In genomic region chr11:116861539-116861938, GRCh38 we compare ENCODE assay signal across 1 cellular context.
TF ChIP-seq lines count a peak whose summit lies in the region.

No MANE protein-coding gene starts in this region.

TF ChIP-seq in SK-N-SH, 30 proteins besides CTCF, POLR2A, EP300 and RAD21 (continued from another document):
- no peak for TF ChIP-seq RFX5 (IDR thresholded peaks at IDR 0.05; ENCODE audit: low read length)
- TF ChIP-seq RCOR1 (IDR thresholded peaks at IDR 0.05; ENCODE audit: low read length): no peak
- TF ChIP-seq IRF3 (IDR thresholded peaks at IDR 0.05; ENCODE audit: low read depth, low read length): no peak
- TF ChIP-seq, protein P1, sequence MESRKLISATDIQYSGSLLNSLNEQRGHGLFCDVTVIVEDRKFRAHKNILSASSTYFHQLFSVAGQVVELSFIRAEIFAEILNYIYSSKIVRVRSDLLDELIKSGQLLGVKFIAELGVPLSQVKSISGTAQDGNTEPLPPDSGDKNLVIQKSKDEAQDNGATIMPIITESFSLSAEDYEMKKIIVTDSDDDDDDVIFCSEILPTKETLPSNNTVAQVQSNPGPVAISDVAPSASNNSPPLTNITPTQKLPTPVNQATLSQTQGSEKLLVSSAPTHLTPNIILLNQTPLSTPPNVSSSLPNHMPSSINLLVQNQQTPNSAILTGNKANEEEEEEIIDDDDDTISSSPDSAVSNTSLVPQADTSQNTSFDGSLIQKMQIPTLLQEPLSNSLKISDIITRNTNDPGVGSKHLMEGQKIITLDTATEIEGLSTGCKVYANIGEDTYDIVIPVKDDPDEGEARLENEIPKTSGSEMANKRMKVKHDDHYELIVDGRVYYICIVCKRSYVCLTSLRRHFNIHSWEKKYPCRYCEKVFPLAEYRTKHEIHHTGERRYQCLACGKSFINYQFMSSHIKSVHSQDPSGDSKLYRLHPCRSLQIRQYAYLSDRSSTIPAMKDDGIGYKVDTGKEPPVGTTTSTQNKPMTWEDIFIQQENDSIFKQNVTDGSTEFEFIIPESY (IDR thresholded peaks at IDR 0.05; ENCODE audit: borderline replicate concordance, low read depth): no peak
- TF ChIP-seq PBX3 (IDR thresholded peaks at IDR 0.05): peak; percentile 48
- no peak for TF ChIP-seq FOXM1 (IDR thresholded peaks at IDR 0.05; ENCODE audit: low read depth)
- no peak for TF ChIP-seq TAF1 (IDR thresholded peaks at IDR 0.05; ENCODE audit: borderline replicate concordance, low read depth, low read length)
- no peak for TF ChIP-seq MEF2A (IDR thresholded peaks at IDR 0.05; ENCODE audit: borderline replicate concordance, low read depth)
- TF ChIP-seq FOSL2 (IDR thresholded peaks at IDR 0.05; ENCODE audit: borderline replicate concordance, low read depth): peak; percentile 88
- TF ChIP-seq FOXJ3 (CRISPR knock-in tag; IDR thresholded peaks at IDR 0.05): no peak
- TF ChIP-seq USF1 (IDR thresholded peaks at IDR 0.05; ENCODE audit: borderline replicate concordance, low read depth): no peak
- TF ChIP-seq REST (IDR thresholded peaks at IDR 0.05; ENCODE audit: low read depth, low read length): no peak
- TF ChIP-seq NRF1 (IDR thresholded peaks at IDR 0.05; ENCODE audit: low read depth, low read length): no peak
- no peak; the same call in 1 of the 2 replicates for TF ChIP-seq POLR2AphosphoS5 (IDR thresholded peaks at IDR 0.05; ENCODE audit: low read depth, low read length)
- no peak for TF ChIP-seq RXRA (IDR thresholded peaks at IDR 0.05; ENCODE audit: borderline replicate concordance, low read depth)
- TF ChIP-seq, protein P2, sequence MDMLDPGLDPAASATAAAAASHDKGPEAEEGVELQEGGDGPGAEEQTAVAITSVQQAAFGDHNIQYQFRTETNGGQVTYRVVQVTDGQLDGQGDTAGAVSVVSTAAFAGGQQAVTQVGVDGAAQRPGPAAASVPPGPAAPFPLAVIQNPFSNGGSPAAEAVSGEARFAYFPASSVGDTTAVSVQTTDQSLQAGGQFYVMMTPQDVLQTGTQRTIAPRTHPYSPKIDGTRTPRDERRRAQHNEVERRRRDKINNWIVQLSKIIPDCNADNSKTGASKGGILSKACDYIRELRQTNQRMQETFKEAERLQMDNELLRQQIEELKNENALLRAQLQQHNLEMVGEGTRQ (IDR thresholded peaks at IDR 0.05; ENCODE audit: borderline replicate concordance, low read depth, low read length): no peak
